9 cellular contexts compared by ENCODE assay signal in genomic region chr5:103041071-103041676, GRCh38.
DNase-seq lines count a peak whose midpoint lies in the region; ATAC-seq and TF ChIP-seq lines count a peak whose summit lies in the region.
"Had no signal": no experiment of that assay in that cellular context is flagged by ENCODE, and none has a peak within 500 bp of the region (broad histone marks: within the 10 kb centered on the region; RNA-seq: fewer than 3 reads in every experiment).

No MANE protein-coding gene starts in this region.

- TF ChIP-seq EP300 in transverse colon (IDR thresholded peaks at IDR 0.05; ENCODE audit: low read depth), result no peak

- ATAC-seq in RWPE2 (ENCODE audit: low read depth) (peak; percentile 73), HG03039 (IDR thresholded peaks at IDR 0.05; ENCODE audit: unreplicated experiment) (no peak), HG03025 (IDR thresholded peaks at IDR 0.05; ENCODE audit: low FRiP score, unreplicated experiment) (no peak)

- H3K27ac ChIP-seq in RWPE2 (ENCODE audit: poor library complexity, severe bottlenecking) (no peak overlapping the region), transverse colon (no peak overlapping the region)
- H3K27ac ChIP-seq: KMS-11 had no signal

- H3K36me3 ChIP-seq in RWPE2 (ENCODE audit: low read depth) (no peaks in the 10 kb centered on the region), transverse colon (no peaks in the 10 kb centered on the region)

- H3K4me3 ChIP-seq in RWPE2 (ENCODE audit: severe bottlenecking), result no peak overlapping the region
- no peak overlapping the region for H3K4me3 ChIP-seq in transverse colon

- H3K9me3 ChIP-seq in RWPE2 (ENCODE audit: severe bottlenecking) (no peaks in the 10 kb centered on the region), transverse colon (no peaks in the 10 kb centered on the region)

- 39 to 52% methylated on average over 4 of the region's 4 CpGs for WGBS in transverse colon (ENCODE audit: low coverage in 1 of 2), 2 donors

- TF ChIP-seq POLR2A in transverse colon (IDR thresholded peaks at IDR 0.05), result no peak

- no peaks in the 10 kb centered on the region for H3K4me1 ChIP-seq in RWPE2 (ENCODE audit: insufficient read depth, poor library complexity, severe bottlenecking)
- no peaks in the 10 kb centered on the region for H3K4me1 ChIP-seq in transverse colon

- peak; percentile 68 for DNase-seq in DMS53 (lab: John Stamatoyannopoulos, UW)
- no peak for DNase-seq in RWPE2 (ENCODE audit: low spot score)
- peak; percentile 8 for DNase-seq in globus pallidus (ENCODE audit: low spot score)
- no peak for DNase-seq in transverse colon
- no peak for DNase-seq in activated T-cell treated with anti-CD3 and anti-CD28 coated beads, Interleukin-2, amount 50 U/mL, for 48 hours

- no peaks in the 10 kb centered on the region for H3K27me3 ChIP-seq in RWPE2 (ENCODE audit: insufficient read depth, poor library complexity, severe bottlenecking)
- no peaks in the 10 kb centered on the region for H3K27me3 ChIP-seq in transverse colon

- in situ Hi-C loops in transverse colon (cut with MboI; ENCODE audit: low pct_ligation_motif_present in 1 of 4, low pct_unique_long_range_greater_than_20kb in 1 of 4, low sequenced_read_pairs in 3 of 4), result loop anchor here in 1 of 4 donors (25.0 kb wide), 1 partner anchor 454 kb away; no protein-coding TSS in a partner anchor

- TF ChIP-seq CTCF in LNCAP (IDR thresholded peaks at IDR 0.05), result peak; percentile 57
- TF ChIP-seq CTCF in RWPE2 (IDR thresholded peaks at IDR 0.05; ENCODE audit: poor library complexity, severe bottlenecking), result peak; percentile 92
- peak in 4 of 5 experiments; percentile 28 to 50 (median 36) for TF ChIP-seq CTCF in transverse colon (IDR thresholded peaks at IDR 0.05)

- intact Hi-C loops in transverse colon (cut with DNase I; ENCODE audit: low total_unique reads), result no loop called here

Comparison
In these comparisons a context has a peak if more than half of its experiments do, and no peak if none do; other contexts are left out.
1. DNase-seq: peak in DMS53 (single experiment) and globus pallidus (single experiment); none in RWPE2 (single experiment), transverse colon (single experiment) and activated T-cell treated with anti-CD3 and anti-CD28 coated beads, Interleukin-2, amount 50 U/mL, for 48 hours (0 of 2).
2. CTCF ChIP-seq: peak in every context shown above with its lines; median percentile 92 in RWPE2; 57 in LNCAP; 36 in transverse colon.